Comparison of ENCODE assay signal across 25 cellular contexts in the genomic region with DNA sequence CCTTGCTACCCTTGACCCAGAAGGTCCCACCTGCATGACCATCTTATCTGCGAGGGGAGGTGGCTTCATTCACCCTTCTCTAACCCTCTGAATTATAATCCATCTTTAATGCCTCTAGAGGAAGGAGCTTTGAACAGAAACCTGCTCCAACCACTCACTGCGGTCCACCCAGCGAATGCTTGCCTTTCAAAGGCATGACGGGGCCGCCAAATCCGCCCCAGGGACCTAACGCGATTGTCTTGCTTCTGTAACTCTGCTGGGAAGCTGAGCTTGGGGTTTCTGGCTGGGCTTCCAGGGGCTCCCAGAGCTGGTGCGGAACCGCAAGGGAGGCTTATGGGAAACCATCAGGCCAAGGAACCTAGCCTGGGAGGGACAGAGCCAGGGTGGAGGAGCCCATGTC.
"Had no signal": no experiment of that assay in that cellular context is flagged by ENCODE, and none has a peak within 500 bp of the region (broad histone marks: within the 10 kb centered on the region; RNA-seq: fewer than 3 reads in every experiment).

No MANE protein-coding gene starts in this region.

- H2AFZ ChIP-seq: PC-9 had no signal

- H3K4me3 ChIP-seq: MG63, PC-9, Peyer's patch, SJSA1, SK-N-MC had no signal

- H3K9me3 ChIP-seq: MG63, Peyer's patch, SJSA1 had no signal

- DNase-seq: IMR-90; Karpas-422; KG1; MG63; NCI-H1092; NCI-H1105 treated with DMSO at 0.1 percent for 48 hours; NCI-H1417 treated with DMSO at 0.1 percent for 48 hours; NCI-H146; NCI-H1694 treated with DMSO at 0.1 percent for 48 hours; NCI-H1930; NCI-H2081; NCI-H2107; NCI-H2227 treated with DMSO at 0.1 percent for 48 hours; NCI-H510A; NCI-H526; NK-92 treated with Interleukin-12 subunit alpha and Interleukin-12 subunit beta, amount 100 ng/mL, for 24 hours; OCI-M1; PC-9; Peyer's patch; Right ventricle myocardium superior; RPMI8226; SIG-M5 had no signal

- H3K4me1 ChIP-seq: Peyer's patch had no signal

- H3K4me2 ChIP-seq: PC-9 had no signal

- H3K36me3 ChIP-seq: MG63, Peyer's patch, SJSA1 had no signal

- H3K27ac ChIP-seq: PC-9, Peyer's patch, SJSA1, SK-N-MC had no signal

- FAIRE-seq: HepG2 had no signal

- H3K27me3 ChIP-seq: Peyer's patch had no signal
